35 cellular contexts compared by ENCODE assay signal in the genomic region with DNA sequence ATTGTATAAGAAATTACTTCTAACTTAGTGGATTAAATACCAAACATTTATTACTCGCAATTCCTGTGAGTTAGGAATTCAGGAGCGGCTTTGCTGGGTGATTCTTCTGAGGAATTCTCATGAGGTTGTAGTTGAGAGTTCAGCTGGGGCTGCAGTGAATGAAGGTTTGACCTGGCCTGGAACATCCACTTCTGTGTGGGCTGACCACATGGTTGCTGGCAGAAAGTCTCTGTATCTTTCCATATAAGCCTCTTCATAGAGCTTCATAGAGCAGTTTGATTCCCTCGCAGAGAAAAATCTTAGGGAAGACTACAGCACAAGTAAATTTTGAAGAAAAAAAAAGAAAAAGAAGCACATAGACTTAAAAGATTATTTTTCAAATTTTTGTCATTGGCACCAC.
DNase-seq lines count a peak whose midpoint lies in the region; ATAC-seq and TF ChIP-seq lines count a peak whose summit lies in the region.
"Had no signal": no experiment of that assay in that cellular context is flagged by ENCODE, and none has a peak within 500 bp of the region (broad histone marks: within the 10 kb centered on the region; RNA-seq: fewer than 3 reads in every experiment).

No MANE protein-coding gene starts in this region.

- peaks cover 4% of the 10 kb centered on the region; the same call in 2 of the 3 replicates for H3K36me3 Mint-ChIP-seq in GM23338 (ENCODE audit: low read depth)
- no peaks in the 10 kb centered on the region for H3K36me3 Mint-ChIP-seq in neural crest cell (ENCODE audit: low read depth)
- H3K36me3 Mint-ChIP-seq: CD14-positive monocyte; CD4-positive, alpha-beta memory T cell; CD4-positive, CD25-positive, alpha-beta regulatory T cell; CD8-positive, alpha-beta memory T cell; CD8-positive, alpha-beta T cell had no signal

- TF ChIP-seq CTCF in GM23338 (conservative IDR thresholded peaks at IDR 0.05; ENCODE audit: low read depth in 2 of 2) (no peak), neural crest cell (conservative IDR thresholded peaks at IDR 0.05) (no peak), testis (IDR thresholded peaks at IDR 0.05) (no peak), vagina (IDR thresholded peaks at IDR 0.05) (no peak), GM20000 (IDR thresholded peaks at IDR 0.05; ENCODE audit: extremely low read depth, missing control alignments) (no peak)

- peaks cover 8% of the 10 kb centered on the region; the same call in 1 of the 2 replicates for H3K4me1 ChIP-seq in GM23338 (ENCODE audit: insufficient read depth)
- H3K4me1 ChIP-seq in testis, result no peaks in the 10 kb centered on the region
- H3K4me1 ChIP-seq in vagina, result no peaks in the 10 kb centered on the region
- H3K4me1 ChIP-seq: A549; BE2C; BLaER1; BLaER1 treated with 17β-estradiol and CSF1 and Interleukin-3, amounts not matched to agents 10 nM and 100 nM; Caco-2 had no signal

- no peak overlapping the region for H2AFZ ChIP-seq in GM23338

- no peak overlapping the region for H3K27ac ChIP-seq in GM23338 (ENCODE audit: low read depth)
- H3K27ac ChIP-seq in testis, result no peak overlapping the region
- H3K27ac ChIP-seq in vagina, result no peak overlapping the region
- H3K27ac ChIP-seq: 22Rv1; A549; BLaER1; BLaER1 treated with 17β-estradiol and CSF1 and Interleukin-3, amounts not matched to agents 10 nM and 100 nM; C4-2B had no signal

- H3K27me3 ChIP-seq in GM23338 (ENCODE audit: insufficient read depth) (no peaks in the 10 kb centered on the region), testis (no peaks in the 10 kb centered on the region), vagina (no peaks in the 10 kb centered on the region)
- H3K27me3 ChIP-seq: BE2C; BLaER1; BLaER1 treated with 17β-estradiol and CSF1 and Interleukin-3, amounts not matched to agents 10 nM and 100 nM had no signal

- ATAC-seq in GM23338 (no peak), sciatic nerve (peak; percentile 96), HG03439 (IDR thresholded peaks at IDR 0.05; ENCODE audit: unreplicated experiment) (no peak)
- ATAC-seq: A549; CD8-positive, alpha-beta T cell had no signal

- H3K27me3 Mint-ChIP-seq in GM23338 (ENCODE audit: insufficient read depth, low read depth, poor library complexity), result peaks cover 2% of the 10 kb centered on the region
- H3K27me3 Mint-ChIP-seq in neural crest cell (ENCODE audit: low read depth), result no peaks in the 10 kb centered on the region
- H3K27me3 Mint-ChIP-seq: B cell; CD4-positive, alpha-beta memory T cell; CD4-positive, alpha-beta T cell; CD4-positive, CD25-positive, alpha-beta regulatory T cell had no signal

- H3K9me3 Mint-ChIP-seq in GM23338, result no peaks in the 10 kb centered on the region; the same call in 2 of the 3 replicates
- H3K9me3 Mint-ChIP-seq in neural crest cell, result no peaks in the 10 kb centered on the region
- H3K9me3 Mint-ChIP-seq: CD4-positive, alpha-beta T cell; CD8-positive, alpha-beta T cell had no signal

- WGBS in testis, 2 donors, result 55 to 62% methylated on average over 3 of the region's 3 CpGs

- H3K4me3 Mint-ChIP-seq in GM23338 (no peak overlapping the region), neural crest cell (no peak overlapping the region)
- H3K4me3 Mint-ChIP-seq: B cell; CD14-positive monocyte; CD4-positive, alpha-beta memory T cell; CD4-positive, alpha-beta T cell; CD4-positive, CD25-positive, alpha-beta regulatory T cell; CD8-positive, alpha-beta memory T cell; CD8-positive, alpha-beta T cell had no signal

- H4K20me1 ChIP-seq in GM23338 (replicated peaks; ENCODE audit: insufficient read depth), result no peaks in the 10 kb centered on the region
- H4K20me1 ChIP-seq: BLaER1; BLaER1 treated with 17β-estradiol and CSF1 and Interleukin-3, amounts not matched to agents 10 nM and 100 nM had no signal

- no peak for TF ChIP-seq POLR2A in testis (IDR thresholded peaks at IDR 0.05)
- TF ChIP-seq POLR2A in vagina (IDR thresholded peaks at IDR 0.05), result no peak

- no peaks in the 10 kb centered on the region for H3K36me3 ChIP-seq in GM23338 (ENCODE audit: insufficient read depth)
- H3K36me3 ChIP-seq in testis (ENCODE audit: low read depth, missing control alignments), result no peaks in the 10 kb centered on the region
- no peaks in the 10 kb centered on the region for H3K36me3 ChIP-seq in vagina
- H3K36me3 ChIP-seq: BE2C; BLaER1; BLaER1 treated with 17β-estradiol and CSF1 and Interleukin-3, amounts not matched to agents 10 nM and 100 nM had no signal

- no peaks in the 10 kb centered on the region for H3K9me3 ChIP-seq in testis
- H3K9me3 ChIP-seq in vagina, result no peaks in the 10 kb centered on the region
- H3K9me3 ChIP-seq: A549, BE2C, Caco-2 had no signal

- no peaks in the 10 kb centered on the region for H3K9me2 ChIP-seq in GM23338 (ENCODE audit: insufficient read depth)

- no peaks in the 10 kb centered on the region for H3K79me2 ChIP-seq in GM23338 (replicated peaks; ENCODE audit: insufficient read depth)

- intact Hi-C loops in sciatic nerve (cut with DNase I) (no loop called here), testis (cut with DNase I; ENCODE audit: low total_unique reads) (no loop called here), vagina (cut with DNase I) (no loop called here)

- peak; percentile 1 for DNase-seq in GM23338 (ENCODE audit: low spot score)
- DNase-seq in neural crest cell (ENCODE audit: low read depth, low spot score), result no peak
- no peak for DNase-seq in sciatic nerve (ENCODE audit: low spot score)
- peak; percentile 32 for DNase-seq in testis
- DNase-seq in vagina (ENCODE audit: extremely low spot score in 2 of 2), result no peak
- no peak for DNase-seq in cerebellar cortex (ENCODE audit: low spot score)
- no peak for DNase-seq in GM20000 (ENCODE audit: low spot score)
- DNase-seq: 8988T; ACHN; AML-193; BE2C; C1 segment of cervical spinal cord; Caco-2; Calu3; CD4-positive, alpha-beta memory T cell; CD4-positive, alpha-beta T cell; CD4-positive, CD25-positive, alpha-beta regulatory T cell; CD8-positive, alpha-beta memory T cell; CD8-positive, alpha-beta T cell; COR-L47; DMS 273 treated with DMSO at 0.1 percent for 48 hours; DMS153; DMS53; DMS79; DMS79 treated with DMSO at 0.1 percent for 48 hours; DND-41; EL had no signal

- H3K27ac Mint-ChIP-seq in GM23338 (no peak overlapping the region), neural crest cell (ENCODE audit: unreplicated experiment) (peak overlapping the region; percentile 62)
- H3K27ac Mint-ChIP-seq: B cell; CD14-positive monocyte; CD4-positive, alpha-beta memory T cell; CD4-positive, alpha-beta T cell; CD4-positive, CD25-positive, alpha-beta regulatory T cell; CD8-positive, alpha-beta memory T cell; CD8-positive, alpha-beta T cell had no signal

- no peaks in the 10 kb centered on the region for H3F3A ChIP-seq in GM23338 (replicated peaks; ENCODE audit: low read depth)

- peaks cover 17% of the 10 kb centered on the region for H3K4me1 Mint-ChIP-seq in GM23338
- H3K4me1 Mint-ChIP-seq in neural crest cell, result no peaks in the 10 kb centered on the region
- H3K4me1 Mint-ChIP-seq: B cell; CD14-positive monocyte; CD4-positive, alpha-beta memory T cell; CD4-positive, CD25-positive, alpha-beta regulatory T cell; CD8-positive, alpha-beta memory T cell had no signal

- H3K4me3 ChIP-seq in GM23338, result no peak overlapping the region
- H3K4me3 ChIP-seq in testis, result no peak overlapping the region
- H3K4me3 ChIP-seq in vagina, result no peak overlapping the region
- H3K4me3 ChIP-seq: A549; BLaER1; BLaER1 treated with 17β-estradiol and CSF1 and Interleukin-3, amounts not matched to agents 10 nM and 100 nM had no signal

- H3K4me2 ChIP-seq in GM23338, result no peak overlapping the region
- H3K4me2 ChIP-seq: A549; BLaER1; BLaER1 treated with 17β-estradiol and CSF1 and Interleukin-3, amounts not matched to agents 10 nM and 100 nM had no signal

TF ChIP-seq in GM23338, 12 proteins besides CTCF, POLR2A, EP300 and RAD21 (continues in another document):
- TF ChIP-seq STAT1 (IDR thresholded peaks at IDR 0.05; ENCODE audit: unreplicated experiment), result no peak

Comparison
In these comparisons a context has a peak if more than half of its experiments do, and no peak if none do; other contexts are left out.
1. DNase-seq: peak in GM23338 (single experiment) and testis (single experiment); none in neural crest cell (single experiment), sciatic nerve (single experiment), vagina (0 of 2), cerebellar cortex (single experiment) and GM20000 (single experiment).